In the genomic region with DNA sequence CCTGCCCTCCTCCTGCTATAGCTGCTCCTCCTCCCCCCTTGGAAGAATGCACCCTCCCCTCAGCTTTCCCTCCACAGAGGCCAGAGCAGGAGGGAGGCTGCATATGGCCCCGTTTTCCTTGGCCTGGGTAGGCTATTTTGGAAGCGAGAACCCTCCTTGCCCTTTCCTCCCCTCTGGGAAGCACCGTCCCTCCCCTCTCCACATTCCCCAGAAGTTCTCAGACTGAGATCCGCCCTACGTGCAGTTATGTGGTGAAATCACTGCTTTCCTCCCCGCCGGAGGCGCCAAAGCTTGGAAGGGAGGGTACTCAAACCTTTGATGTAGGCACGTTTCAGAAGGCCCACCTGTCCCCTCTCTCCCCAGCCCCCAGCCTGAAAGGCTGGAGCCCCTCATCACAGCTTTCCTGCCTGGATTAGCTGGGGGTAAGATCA, we compare ENCODE assay signal across 1 cellular context.
TF ChIP-seq lines count a peak whose summit lies in the region.

No MANE protein-coding gene starts in this region.

TF ChIP-seq in WTC11, 78 proteins besides CTCF, POLR2A, EP300 and RAD21 (continued from another document):
- TF ChIP-seq, protein P1, sequence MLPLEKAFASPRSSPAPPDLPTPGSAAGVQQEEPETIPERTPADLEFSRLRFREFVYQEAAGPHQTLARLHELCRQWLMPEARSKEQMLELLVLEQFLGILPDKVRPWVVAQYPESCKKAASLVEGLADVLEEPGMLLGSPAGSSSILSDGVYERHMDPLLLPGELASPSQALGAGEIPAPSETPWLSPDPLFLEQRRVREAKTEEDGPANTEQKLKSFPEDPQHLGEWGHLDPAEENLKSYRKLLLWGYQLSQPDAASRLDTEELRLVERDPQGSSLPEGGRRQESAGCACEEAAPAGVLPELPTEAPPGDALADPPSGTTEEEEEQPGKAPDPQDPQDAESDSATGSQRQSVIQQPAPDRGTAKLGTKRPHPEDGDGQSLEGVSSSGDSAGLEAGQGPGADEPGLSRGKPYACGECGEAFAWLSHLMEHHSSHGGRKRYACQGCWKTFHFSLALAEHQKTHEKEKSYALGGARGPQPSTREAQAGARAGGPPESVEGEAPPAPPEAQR (CRISPR knock-in tag; IDR thresholded peaks at IDR 0.05) = no peak
- no peak for TF ChIP-seq ESRRA (CRISPR knock-in tag; IDR thresholded peaks at IDR 0.05; ENCODE audit: borderline replicate concordance)
- TF ChIP-seq, protein P2, sequence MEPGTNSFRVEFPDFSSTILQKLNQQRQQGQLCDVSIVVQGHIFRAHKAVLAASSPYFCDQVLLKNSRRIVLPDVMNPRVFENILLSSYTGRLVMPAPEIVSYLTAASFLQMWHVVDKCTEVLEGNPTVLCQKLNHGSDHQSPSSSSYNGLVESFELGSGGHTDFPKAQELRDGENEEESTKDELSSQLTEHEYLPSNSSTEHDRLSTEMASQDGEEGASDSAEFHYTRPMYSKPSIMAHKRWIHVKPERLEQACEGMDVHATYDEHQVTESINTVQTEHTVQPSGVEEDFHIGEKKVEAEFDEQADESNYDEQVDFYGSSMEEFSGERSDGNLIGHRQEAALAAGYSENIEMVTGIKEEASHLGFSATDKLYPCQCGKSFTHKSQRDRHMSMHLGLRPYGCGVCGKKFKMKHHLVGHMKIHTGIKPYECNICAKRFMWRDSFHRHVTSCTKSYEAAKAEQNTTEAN (CRISPR knock-in tag; IDR thresholded peaks at IDR 0.05) = no peak
